Comparison of ENCODE assay signal across 8 cellular contexts in the genomic region with DNA sequence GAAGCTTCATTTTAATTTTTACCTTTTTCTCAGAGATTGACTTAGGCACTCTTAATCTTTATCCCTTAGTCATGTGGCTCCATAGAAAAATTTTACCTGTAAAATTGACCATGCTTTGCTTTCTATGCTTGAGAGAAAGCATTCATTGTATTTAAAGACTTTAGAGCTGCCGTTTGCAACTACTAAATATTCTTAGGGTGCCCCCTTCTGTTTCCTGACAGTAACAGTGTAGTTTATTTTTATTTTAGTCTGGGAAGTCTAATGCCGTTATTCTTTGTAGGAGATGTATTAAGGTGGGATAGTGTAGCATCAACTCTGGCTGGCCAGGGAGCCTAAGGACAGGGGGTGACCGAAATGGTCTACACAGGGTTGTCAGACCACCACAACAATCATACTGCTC.
DNase-seq lines count a peak whose midpoint lies in the region; ATAC-seq, FAIRE-seq and TF ChIP-seq lines count a peak whose summit lies in the region.

No MANE protein-coding gene starts in this region.

- no peak overlapping the region for H3K27ac Mint-ChIP-seq in neural crest cell (ENCODE audit: unreplicated experiment)

- FAIRE-seq in G401.6 (lab: Jason Lieb, UNC), result peak; percentile 21

- no peak for ATAC-seq in HG02938 (IDR thresholded peaks at IDR 0.05; ENCODE audit: unreplicated experiment)
- ATAC-seq in GM18519 (IDR thresholded peaks at IDR 0.05; ENCODE audit: low FRiP score, unreplicated experiment), result no peak

- no peaks in the 10 kb centered on the region for H3K4me1 Mint-ChIP-seq in neural crest cell

- H3K36me3 Mint-ChIP-seq in neural crest cell (ENCODE audit: low read depth), result no peaks in the 10 kb centered on the region

- DNase-seq in NCI-H1694 treated with DMSO at 0.1 percent for 48 hours (lab: John Stamatoyannopoulos, UW) (peak; percentile 55), cardiac fibroblast (ENCODE audit: low read depth in 2 of 2) (peak; percentile 27 to 46), neural crest cell (ENCODE audit: low read depth, low spot score) (no peak), NCI-H446 treated with DMSO at 0.1 percent for 48 hours (lab: John Stamatoyannopoulos, UW) (no peak)
- DNase-seq in activated CD4-positive, alpha-beta T cell treated with anti-CD3 and anti-CD28 coated beads, Interleukin-2, amount 50 U/mL, for 4 hours, result no peak

- TF ChIP-seq CTCF in cardiac fibroblast (IDR thresholded peaks at IDR 0.05; ENCODE audit: low read depth, low read length) (peak; percentile 33), neural crest cell (conservative IDR thresholded peaks at IDR 0.05) (peak; percentile 74)

- no peak overlapping the region for H3K4me3 Mint-ChIP-seq in neural crest cell

- no peaks in the 10 kb centered on the region for H3K9me3 Mint-ChIP-seq in neural crest cell

- H3K27me3 Mint-ChIP-seq in neural crest cell (ENCODE audit: low read depth), result peaks cover 29% of the 10 kb centered on the region

- H3K4me3 ChIP-seq in cardiac fibroblast (replicated peaks in 1 of 2; ENCODE audit: low read depth in 2 of 2, low read length in 2 of 2), result no peak overlapping the region

Comparison
In these comparisons a context has a peak if more than half of its experiments do, and no peak if none do; other contexts are left out.
1. DNase-seq: peak in NCI-H1694 treated with DMSO at 0.1 percent for 48 hours (single experiment) and cardiac fibroblast (2 of 2); none in neural crest cell (single experiment), NCI-H446 treated with DMSO at 0.1 percent for 48 hours (single experiment) and activated CD4-positive, alpha-beta T cell treated with anti-CD3 and anti-CD28 coated beads, Interleukin-2, amount 50 U/mL, for 4 hours (0 of 2).